Comparison of ENCODE assay signal across 30 cellular contexts in the genomic region with DNA sequence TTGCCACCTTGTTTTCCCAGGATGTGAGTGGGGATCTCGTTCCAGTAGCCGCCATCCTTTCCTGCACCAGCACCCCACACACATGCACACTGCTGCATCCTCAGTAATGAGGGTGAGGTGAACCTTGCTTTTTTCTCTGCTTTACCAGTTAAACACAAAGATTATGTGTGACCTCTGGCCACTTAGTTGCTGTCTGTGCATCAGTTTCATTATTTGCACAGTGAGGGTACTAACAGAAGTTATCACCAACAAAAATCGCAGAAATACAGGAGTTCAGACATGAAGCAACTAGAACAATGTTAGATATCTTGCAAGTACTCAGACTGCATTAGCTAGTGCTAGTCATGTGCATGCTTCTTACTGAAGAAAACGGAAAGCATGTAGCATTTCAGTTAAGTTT. TPM values are rescaled to one million over a fixed set of nuclear protein-coding genes. Genes with fewer than 3 reads are reported as not detected.
"Had no signal": no experiment of that assay in that cellular context is flagged by ENCODE, and none has a peak within 500 bp of the region (broad histone marks: within the 10 kb centered on the region; RNA-seq: fewer than 3 reads in every experiment).

No MANE protein-coding gene starts in this region.

- H3K36me3 ChIP-seq: neural progenitor cell, neutrophil, pancreas, spleen, suprapubic skin, tibial artery, transverse colon, upper lobe of right lung, uterus had no signal

- ATAC-seq: naive thymus-derived CD4-positive, alpha-beta T cell; natural killer cell; pancreas; psoas muscle; right cardiac atrium; sciatic nerve; stimulated activated effector memory CD8-positive, alpha-beta T cell treated with anti-CD3 and anti-CD28 coated beads, Interleukin-12 subunit alpha, Interleukin-12 subunit beta, amount 100 ng/mL, for 72 hours; stimulated activated naive B cell treated with anti-CD40 and anti-IgM and Interleukin-4, amounts not matched to agents 10 μg/mL and 1 μg/mL and 100 μg/mL, for 72 hours; stimulated activated naive CD8-positive, alpha-beta T cell treated with anti-CD3 and anti-CD28 coated beads, Interleukin-15, amount 100 ng/mL, for 72 hours; stimulated activated naive CD8-positive, alpha-beta T cell treated with anti-CD3 and anti-CD28 coated beads, Interleukin-15, Interleukin-2, amounts not matched to agents 100 U/mL and 50 U/mL, for 24 hours; upper lobe of right lung had no signal

- H3K4me2 ChIP-seq: neural progenitor cell, smooth muscle cell had no signal

- H3K27me3 Mint-ChIP-seq: progenitor cell of endocrine pancreas; stimulated activated naive B cell treated with anti-CD40 and anti-IgM and Interleukin-4, amounts not matched to agents 10 μg/mL and 1 μg/mL and 100 μg/mL, for 72 hours had no signal

- H3K4me1 Mint-ChIP-seq: natural killer cell; stimulated activated effector memory CD8-positive, alpha-beta T cell treated with anti-CD3 and anti-CD28 coated beads, Interleukin-12 subunit alpha, Interleukin-12 subunit beta, amount 100 ng/mL, for 72 hours; stimulated activated naive B cell treated with anti-CD40 and anti-IgM and Interleukin-4, amounts not matched to agents 10 μg/mL and 1 μg/mL and 100 μg/mL, for 72 hours; stimulated activated naive CD8-positive, alpha-beta T cell treated with anti-CD3 and anti-CD28 coated beads, Interleukin-15, amount 100 ng/mL, for 72 hours had no signal

- H3K9me3 ChIP-seq: neutrophil, pancreas, psoas muscle, spleen, suprapubic skin, testis, tibial artery, transverse colon, upper lobe of right lung, uterus had no signal

- H3K9me3 Mint-ChIP-seq: natural killer cell; neural progenitor cell; stimulated activated effector memory CD8-positive, alpha-beta T cell treated with anti-CD3 and anti-CD28 coated beads, Interleukin-12 subunit alpha, Interleukin-12 subunit beta, amount 100 ng/mL, for 72 hours; stimulated activated naive CD8-positive, alpha-beta T cell treated with anti-CD3 and anti-CD28 coated beads, Interleukin-15, amount 100 ng/mL, for 72 hours; type B pancreatic cell had no signal

- H3K4me1 ChIP-seq: pancreas, psoas muscle, spleen, suprapubic skin, testis, tibial artery, upper lobe of right lung, uterus had no signal

- H3K27ac ChIP-seq: neural progenitor cell, neutrophil, pancreas, psoas muscle, skin epidermis, spleen, suprapubic skin, testis, tibial artery, transverse colon, upper lobe of right lung, uterus had no signal

- H3K4me3 ChIP-seq: neural progenitor cell, pancreas, psoas muscle, skin epidermis, smooth muscle cell, spleen, suprapubic skin, testis, tibial artery, transverse colon, upper lobe of right lung, uterus had no signal

- H3K27me3 ChIP-seq: neural progenitor cell, neutrophil, pancreas, testis, transverse colon, upper lobe of right lung, uterus had no signal

- H3K27ac Mint-ChIP-seq: naive thymus-derived CD4-positive, alpha-beta T cell; natural killer cell; nephron; neural progenitor cell; progenitor cell of endocrine pancreas; stimulated activated effector memory CD8-positive, alpha-beta T cell treated with anti-CD3 and anti-CD28 coated beads, Interleukin-12 subunit alpha, Interleukin-12 subunit beta, amount 100 ng/mL, for 72 hours; stimulated activated naive B cell treated with anti-CD40 and anti-IgM and Interleukin-4, amounts not matched to agents 10 μg/mL and 1 μg/mL and 100 μg/mL, for 72 hours; stimulated activated naive CD8-positive, alpha-beta T cell treated with anti-CD3 and anti-CD28 coated beads, Interleukin-15, amount 100 ng/mL, for 72 hours; type B pancreatic cell had no signal

- H2AFZ ChIP-seq: neural progenitor cell had no signal

- DNase-seq: naive thymus-derived CD4-positive, alpha-beta T cell; natural killer cell; nucleus accumbens; pancreas; psoas muscle; right cardiac atrium; spleen; stimulated activated CD4-positive, alpha-beta T cell treated with anti-CD3 and anti-CD28 coated beads, Interleukin-15, amount 100 ng/mL, for 24 hours; stimulated activated CD4-positive, alpha-beta T cell treated with anti-CD3 and anti-CD28 coated beads, Interleukin-2, amount 100 ng/mL, for 24 hours; stimulated activated CD4-positive, alpha-beta T cell treated with anti-CD3 and anti-CD28 coated beads, Interleukin-2, amount 100 ng/mL, for 48 hours; stimulated activated CD4-positive, alpha-beta T cell treated with anti-CD3 and anti-CD28 coated beads, Interleukin-4, amount 100 ng/mL, for 24 hours; stimulated activated naive B cell treated with anti-CD40 and anti-IgM and Interleukin-4, amounts not matched to agents 10 μg/mL and 1 μg/mL and 100 μg/mL, for 72 hours; stimulated activated naive CD8-positive, alpha-beta T cell treated with anti-CD3 and anti-CD28 coated beads, Interleukin-15, amount 100 ng/mL, for 72 hours; stimulated activated naive CD8-positive, alpha-beta T cell treated with anti-CD3 and anti-CD28 coated beads, Interleukin-15, Interleukin-2, amounts not matched to agents 100 U/mL and 50 U/mL, for 24 hours; substantia nigra; testis; tibial artery; transverse colon; upper lobe of right lung; uterus had no signal

- H3K36me3 Mint-ChIP-seq: naive thymus-derived CD4-positive, alpha-beta T cell; natural killer cell; neural progenitor cell; stimulated activated effector memory CD8-positive, alpha-beta T cell treated with anti-CD3 and anti-CD28 coated beads, Interleukin-12 subunit alpha, Interleukin-12 subunit beta, amount 100 ng/mL, for 72 hours; stimulated activated naive B cell treated with anti-CD40 and anti-IgM and Interleukin-4, amounts not matched to agents 10 μg/mL and 1 μg/mL and 100 μg/mL, for 72 hours; type B pancreatic cell had no signal

- H3K4me3 Mint-ChIP-seq: naive thymus-derived CD4-positive, alpha-beta T cell; natural killer cell; nephron; neural progenitor cell; stimulated activated effector memory CD8-positive, alpha-beta T cell treated with anti-CD3 and anti-CD28 coated beads, Interleukin-12 subunit alpha, Interleukin-12 subunit beta, amount 100 ng/mL, for 72 hours; stimulated activated naive B cell treated with anti-CD40 and anti-IgM and Interleukin-4, amounts not matched to agents 10 μg/mL and 1 μg/mL and 100 μg/mL, for 72 hours; stimulated activated naive CD8-positive, alpha-beta T cell treated with anti-CD3 and anti-CD28 coated beads, Interleukin-15, amount 100 ng/mL, for 72 hours; type B pancreatic cell had no signal

- H3K9ac ChIP-seq: neural progenitor cell had no signal

RNA-seq across cellular contexts. Expression of a gene that starts 17.4 kb away (rescaled TPM):
- total RNA-seq: natural killer cell, spleen had no signal
- polyA plus RNA-seq: naive thymus-derived CD4-positive, alpha-beta T cell had no signal
